Comparison of ENCODE assay signal across 21 cellular contexts in genomic region chr5:94916619-94917018, GRCh38.
"Had no signal": no experiment of that assay in that cellular context is flagged by ENCODE, and none has a peak within 500 bp of the region (broad histone marks: within the 10 kb centered on the region; RNA-seq: fewer than 3 reads in every experiment).

No MANE protein-coding gene starts in this region.

- ATAC-seq: activated CD8-positive, alpha-beta memory T cell treated with anti-CD3 and anti-CD28 coated beads, Interleukin-2, amount 10 ng/mL, durations not matched to agents 7 days and 5 days; activated CD8-positive, alpha-beta T cell treated with anti-CD3 and anti-CD28 coated beads for 36 hours; activated naive CD4-positive, alpha-beta T cell treated with anti-CD3 and anti-CD28 coated beads, Interleukin-2, amount 50 U/mL, for 72 hours; body of pancreas; effector memory CD8-positive, alpha-beta T cell; left lobe of liver; right lobe of liver; stimulated activated effector memory CD8-positive, alpha-beta T cell treated with anti-CD3 and anti-CD28 coated beads, Interleukin-12 subunit alpha, Interleukin-12 subunit beta, amount 100 ng/mL, for 72 hours had no signal

- H3K9me3 ChIP-seq: body of pancreas, esophagus squamous epithelium, lower lobe of right lung, right lobe of liver, thoracic aorta had no signal

- H3K27ac ChIP-seq: body of pancreas, coronary artery, esophagus squamous epithelium, lower lobe of right lung, right lobe of liver, thoracic aorta had no signal

- H3K36me3 ChIP-seq: esophagus squamous epithelium, right lobe of liver, thoracic aorta had no signal

- H3K4me1 ChIP-seq: body of pancreas, lower lobe of right lung, right lobe of liver had no signal

- H3K4me3 ChIP-seq: body of pancreas, coronary artery, esophagus squamous epithelium, lower lobe of right lung, right lobe of liver, thoracic aorta had no signal

- H3K27me3 ChIP-seq: body of pancreas, esophagus squamous epithelium, right lobe of liver had no signal

- DNase-seq: activated B cell treated with CpG ODN at 0.5 μM for 24 hours; activated CD4-positive, alpha-beta T cell treated with anti-CD3 and anti-CD28 coated beads, Interleukin-2, amount 50 U/mL, for 1 hour; activated CD8-positive, alpha-beta memory T cell treated with anti-CD3 and anti-CD28 coated beads, Interleukin-2, amount 10 ng/mL, durations not matched to agents 7 days and 5 days; activated CD8-positive, alpha-beta T cell treated with anti-CD3 and anti-CD28 coated beads for 36 hours; activated naive CD4-positive, alpha-beta T cell; activated T-cell treated with anti-CD3 and anti-CD28 coated beads, Interleukin-2, amount 50 U/mL, for 48 hours; anterior cingulate cortex; effector memory CD8-positive, alpha-beta T cell; esophagus squamous epithelium; kidney glomerular epithelial cell; lower lobe of right lung; right lobe of liver; stimulated activated CD4-positive, alpha-beta T cell treated with anti-CD3 and anti-CD28 coated beads, Interleukin-12 subunit alpha, Interleukin-12 subunit beta, amount 100 ng/mL, for 4 hours; stimulated activated CD4-positive, alpha-beta T cell treated with anti-CD3 and anti-CD28 coated beads, Interleukin-4, amount 100 ng/mL, for 24 hours; T-helper 1 cell had no signal
